ENCODE assay signal across 16 cellular contexts in genomic region chr7:18771834-18772566, GRCh38.
"Had no signal": no experiment of that assay in that cellular context is flagged by ENCODE, and none has a peak within 500 bp of the region (broad histone marks: within the 10 kb centered on the region; RNA-seq: fewer than 3 reads in every experiment).

No MANE protein-coding gene starts in this region.

- H3K36me3 ChIP-seq: tibial artery had no signal

- H3K9me3 Mint-ChIP-seq: activated B cell treated with CpG ODN at 0.5 μM for 24 hours; activated CD8-positive, alpha-beta T cell treated with anti-CD3 and anti-CD28 coated beads for 36 hours; effector memory CD8-positive, alpha-beta T cell; nephron; stimulated activated naive B cell treated with anti-CD40 and anti-IgM and Interleukin-4, amounts not matched to agents 10 μg/mL and 1 μg/mL and 100 μg/mL, for 72 hours had no signal

- H3K4me3 ChIP-seq: tibial artery had no signal

- H3K27ac ChIP-seq: tibial artery had no signal

- H3K27ac Mint-ChIP-seq: activated B cell treated with CpG ODN at 0.5 μM for 24 hours; activated CD8-positive, alpha-beta T cell treated with anti-CD3 and anti-CD28 coated beads for 36 hours; activated naive CD4-positive, alpha-beta T cell treated with anti-CD3 and anti-CD28 coated beads, Interleukin-2, amount 50 U/mL, for 24 hours; effector memory CD8-positive, alpha-beta T cell; nephron; stimulated activated naive B cell treated with anti-CD40 and anti-IgM and Interleukin-4, amounts not matched to agents 10 μg/mL and 1 μg/mL and 100 μg/mL, for 72 hours had no signal

- H3K27me3 Mint-ChIP-seq: activated B cell treated with CpG ODN at 0.5 μM for 24 hours; activated CD8-positive, alpha-beta T cell treated with anti-CD3 and anti-CD28 coated beads for 36 hours; activated naive CD4-positive, alpha-beta T cell treated with anti-CD3 and anti-CD28 coated beads, Interleukin-2, amount 50 U/mL, for 24 hours; effector memory CD8-positive, alpha-beta T cell; stimulated activated naive B cell treated with anti-CD40 and anti-IgM and Interleukin-4, amounts not matched to agents 10 μg/mL and 1 μg/mL and 100 μg/mL, for 72 hours had no signal

- H3K4me1 Mint-ChIP-seq: activated B cell treated with CpG ODN at 0.5 μM for 24 hours; activated naive CD4-positive, alpha-beta T cell treated with anti-CD3 and anti-CD28 coated beads, Interleukin-2, amount 50 U/mL, for 24 hours; stimulated activated naive B cell treated with anti-CD40 and anti-IgM and Interleukin-4, amounts not matched to agents 10 μg/mL and 1 μg/mL and 100 μg/mL, for 72 hours had no signal

- H3K27me3 ChIP-seq: tibial artery had no signal

- H3K9me3 ChIP-seq: tibial artery had no signal

- ATAC-seq: activated CD8-positive, alpha-beta T cell treated with anti-CD3 and anti-CD28 coated beads for 36 hours; effector memory CD8-positive, alpha-beta T cell; stimulated activated naive B cell treated with anti-CD40 and anti-IgM and Interleukin-4, amounts not matched to agents 10 μg/mL and 1 μg/mL and 100 μg/mL, for 72 hours had no signal

- H3K4me1 ChIP-seq: tibial artery had no signal

- DNase-seq: activated B cell treated with CpG ODN at 0.5 μM for 24 hours; activated CD4-positive, alpha-beta T cell treated with anti-CD3 and anti-CD28 coated beads for 48 hours; activated CD8-positive, alpha-beta memory T cell treated with anti-CD3 and anti-CD28 coated beads, Interleukin-2, amount 50 U/mL, for 4 hours; activated CD8-positive, alpha-beta T cell treated with anti-CD3 and anti-CD28 coated beads for 36 hours; activated effector memory CD4-positive, alpha-beta T cell treated with anti-CD3 and anti-CD28 coated beads, Interleukin-2, amount 50 U/mL, for 16 hours; activated T-cell treated with anti-CD3 and anti-CD28 coated beads, Interleukin-2, amount 50 U/mL, for 48 hours; cerebellar nuclear complex; effector memory CD8-positive, alpha-beta T cell; head of caudate nucleus; nucleus accumbens; posterior cingulate gyrus; stimulated activated CD4-positive, alpha-beta T cell treated with anti-CD3 and anti-CD28 coated beads, Interleukin-4, amount 100 ng/mL, for 1 hour; stimulated activated naive B cell treated with anti-CD40 and anti-IgM and Interleukin-4, amounts not matched to agents 10 μg/mL and 1 μg/mL and 100 μg/mL, for 72 hours; tibial artery had no signal

- H3K36me3 Mint-ChIP-seq: activated naive CD4-positive, alpha-beta T cell treated with anti-CD3 and anti-CD28 coated beads, Interleukin-2, amount 50 U/mL, for 24 hours had no signal

- H3K4me3 Mint-ChIP-seq: activated B cell treated with CpG ODN at 0.5 μM for 24 hours; activated CD8-positive, alpha-beta T cell treated with anti-CD3 and anti-CD28 coated beads for 36 hours; activated naive CD4-positive, alpha-beta T cell treated with anti-CD3 and anti-CD28 coated beads, Interleukin-2, amount 50 U/mL, for 24 hours; effector memory CD8-positive, alpha-beta T cell; nephron; stimulated activated naive B cell treated with anti-CD40 and anti-IgM and Interleukin-4, amounts not matched to agents 10 μg/mL and 1 μg/mL and 100 μg/mL, for 72 hours had no signal
